Comparison of ENCODE assay signal across 1 cellular context in the genomic region with DNA sequence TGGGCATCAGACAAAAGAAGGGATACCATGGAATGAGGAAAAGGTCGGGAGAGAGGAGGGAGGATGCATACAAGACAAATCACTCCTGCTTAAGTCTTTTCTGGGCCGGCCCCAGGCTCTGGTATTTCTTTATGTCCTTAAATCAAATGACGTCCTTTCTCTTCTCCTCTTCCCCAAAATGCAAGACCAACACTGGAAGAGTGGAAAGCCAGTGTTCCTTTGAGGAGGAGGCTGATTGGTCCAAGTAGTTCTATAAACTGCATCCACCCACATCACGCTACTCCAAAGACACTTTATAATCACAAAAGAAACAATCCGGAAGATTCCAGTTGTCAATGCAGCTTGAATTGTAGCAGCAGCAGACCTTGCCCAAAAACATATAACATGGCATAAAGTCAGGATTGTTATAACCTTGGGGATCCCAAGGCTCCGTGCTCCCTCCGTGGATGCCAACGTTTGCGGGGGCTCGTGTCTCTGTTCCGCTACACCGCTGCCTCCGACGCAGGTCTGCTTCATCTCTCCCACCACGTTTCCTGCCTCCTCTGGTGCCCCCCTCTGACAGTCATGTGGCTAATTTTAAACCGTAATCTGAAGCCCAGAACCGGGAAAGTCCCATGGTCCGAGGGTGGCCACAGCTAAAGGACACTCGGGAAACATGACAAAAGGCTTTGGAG.
TF ChIP-seq lines count a peak whose summit lies in the region.

No MANE protein-coding gene starts in this region.

TF ChIP-seq in IMR-90, 13 proteins besides CTCF, POLR2A, EP300 and RAD21:
- TF ChIP-seq RFX5 (IDR thresholded peaks at IDR 0.05; ENCODE audit: low read depth, low read length) = no peak
- TF ChIP-seq, protein P1, sequence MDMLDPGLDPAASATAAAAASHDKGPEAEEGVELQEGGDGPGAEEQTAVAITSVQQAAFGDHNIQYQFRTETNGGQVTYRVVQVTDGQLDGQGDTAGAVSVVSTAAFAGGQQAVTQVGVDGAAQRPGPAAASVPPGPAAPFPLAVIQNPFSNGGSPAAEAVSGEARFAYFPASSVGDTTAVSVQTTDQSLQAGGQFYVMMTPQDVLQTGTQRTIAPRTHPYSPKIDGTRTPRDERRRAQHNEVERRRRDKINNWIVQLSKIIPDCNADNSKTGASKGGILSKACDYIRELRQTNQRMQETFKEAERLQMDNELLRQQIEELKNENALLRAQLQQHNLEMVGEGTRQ (IDR thresholded peaks at IDR 0.05; ENCODE audit: low read depth, low read length) = peak; percentile 17; the same call in 1 of the 2 replicates
